In genomic region chr7:155598810-155599210, GRCh38 we compare ENCODE assay signal across 8 cellular contexts. TPM values are rescaled to one million over a fixed set of nuclear protein-coding genes. Genes with fewer than 3 reads are reported as not detected.
DNase-seq lines count a peak whose midpoint lies in the region; ATAC-seq and TF ChIP-seq lines count a peak whose summit lies in the region.

No MANE protein-coding gene starts in this region.

- ATAC-seq in HG02885 (IDR thresholded peaks at IDR 0.05; ENCODE audit: poor library complexity, unreplicated experiment) (peak; percentile 74), GM18873 (IDR thresholded peaks at IDR 0.05; ENCODE audit: low FRiP score, unreplicated experiment) (no peak)

- H3K4me3 ChIP-seq in GM06990 (replicated peaks; ENCODE audit: low read depth, low read length) (no peak overlapping the region), kidney epithelial cell (ENCODE audit: low read depth, low read length) (no peak overlapping the region)

- TF ChIP-seq CTCF in GM06990 (IDR thresholded peaks at IDR 0.05; ENCODE audit: insufficient read depth, low read length, poor library complexity, severe bottlenecking) (peak; percentile 94), kidney epithelial cell (IDR thresholded peaks at IDR 0.05; ENCODE audit: insufficient read depth, low read length, poor library complexity, severe bottlenecking) (peak; percentile 96)

- H3K36me3 ChIP-seq in GM06990 (ENCODE audit: control insufficient read depth, insufficient read depth, low read length) (no peaks in the 10 kb centered on the region), kidney epithelial cell (ENCODE audit: control insufficient read depth, insufficient read depth, low read length) (no peaks in the 10 kb centered on the region)

- DNase-seq in GM06990 (ENCODE audit: extremely low read depth, insufficient read length) (peak; percentile 48), NCI-H2171 treated with DMSO at 0.1 percent for 48 hours (lab: John Stamatoyannopoulos, UW) (peak; percentile 51), kidney epithelial cell (ENCODE audit: low read depth) (no peak)
- peak; percentile 89 for DNase-seq in activated CD4-positive, CD25-positive, alpha-beta regulatory T cell treated with anti-CD3 and anti-CD28 coated beads, Interleukin-2, amount 50 U/mL, for 72 hours
- DNase-seq in central memory CD4-positive, alpha-beta T cell: peak; percentile 47
- peak; percentile 78 for DNase-seq in stimulated activated CD4-positive, alpha-beta T cell treated with anti-CD3 and anti-CD28 coated beads, Interleukin-1b, Interleukin-23, amount 100 ng/mL, for 48 hours

- H3K27me3 ChIP-seq in GM06990 (replicated peaks; ENCODE audit: control insufficient read depth, insufficient read depth, low read length) (no peaks in the 10 kb centered on the region), kidney epithelial cell (ENCODE audit: control insufficient read depth, insufficient read depth, low read length) (peaks cover 12% of the 10 kb centered on the region)

RNA-seq across cellular contexts. Expression of gene RBM33, which starts 45.7 kb away (rescaled TPM):
- total RNA-seq in kidney epithelial cell: 17.5 and 25.0 TPM in 2 replicates

RNA-seq across cellular contexts. Expression of gene CNPY1, which starts 52.5 kb away (rescaled TPM):
- not detected in 2 replicates for total RNA-seq in kidney epithelial cell
